In the genomic region with DNA sequence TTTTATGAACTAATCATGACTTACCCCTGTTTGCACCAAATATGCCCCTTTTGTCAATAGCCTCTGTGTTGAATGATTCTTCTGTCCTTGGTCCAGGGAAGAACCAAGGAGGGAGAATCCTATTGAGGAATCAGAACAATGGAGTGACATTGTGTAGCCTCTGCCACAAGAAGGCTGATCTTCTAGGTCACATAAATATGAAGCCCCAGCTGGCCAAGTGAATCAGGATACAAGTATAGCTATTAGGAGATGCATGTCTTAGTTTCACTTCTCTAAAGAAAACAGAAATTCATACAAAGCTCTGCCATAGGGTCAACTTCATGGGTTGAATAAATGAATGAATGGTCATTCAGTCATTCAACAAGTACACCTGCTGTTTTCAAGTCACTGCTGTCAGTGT, we compare ENCODE assay signal across 18 cellular contexts.
"Had no signal": no experiment of that assay in that cellular context is flagged by ENCODE, and none has a peak within 500 bp of the region (broad histone marks: within the 10 kb centered on the region; RNA-seq: fewer than 3 reads in every experiment).

No MANE protein-coding gene starts in this region.

- H3K27ac Mint-ChIP-seq: activated CD8-positive, alpha-beta memory T cell treated with anti-CD3 and anti-CD28 coated beads, Interleukin-2, amount 10 ng/mL, durations not matched to agents 7 days and 5 days; activated naive CD8-positive, alpha-beta T cell; activated T-cell treated with anti-CD3 and anti-CD28 coated beads, Interleukin-2, amount 50 U/mL, for 24 hours; dendritic cell treated with granulocyte-macrophage colony-stimulating factor and Interleukin-4, amounts not matched to agents 40 ng/mL and 50 ng/mL, for 4 days; endodermal cell; memory B cell; stimulated activated naive CD8-positive, alpha-beta T cell treated with anti-CD3 and anti-CD28 coated beads, Interleukin-15, Interleukin-2, amounts not matched to agents 100 ng/mL and 50 ng/mL, for 24 hours had no signal

- H3K36me3 Mint-ChIP-seq: activated CD8-positive, alpha-beta memory T cell treated with anti-CD3 and anti-CD28 coated beads, Interleukin-2, amount 10 ng/mL, durations not matched to agents 7 days and 5 days; activated naive CD8-positive, alpha-beta T cell; brain had no signal

- H3K9me3 Mint-ChIP-seq: activated T-cell treated with anti-CD3 and anti-CD28 coated beads, Interleukin-2, amount 50 U/mL, for 24 hours; dendritic cell treated with granulocyte-macrophage colony-stimulating factor and Interleukin-4, amounts not matched to agents 40 ng/mL and 50 ng/mL, for 4 days; endodermal cell; nephron had no signal

- ATAC-seq: activated CD8-positive, alpha-beta memory T cell treated with anti-CD3 and anti-CD28 coated beads, Interleukin-2, amount 10 ng/mL, durations not matched to agents 7 days and 5 days; heart left ventricle; left lobe of liver had no signal

- H3K27ac ChIP-seq: heart left ventricle, thyroid gland had no signal

- H3K9me3 ChIP-seq: heart left ventricle, thyroid gland had no signal

- H3K36me3 ChIP-seq: heart left ventricle, thyroid gland had no signal

- H3K4me1 Mint-ChIP-seq: activated CD8-positive, alpha-beta memory T cell treated with anti-CD3 and anti-CD28 coated beads, Interleukin-2, amount 10 ng/mL, durations not matched to agents 7 days and 5 days; brain; endodermal cell; memory B cell had no signal

- H3K27me3 ChIP-seq: heart left ventricle, thyroid gland had no signal

- DNase-seq: activated CD4-positive, alpha-beta T cell treated with anti-CD3 and anti-CD28 coated beads, Interleukin-2, amount 50 U/mL, for 4 hours; activated CD4-positive, CD25-positive, alpha-beta regulatory T cell treated with anti-CD3 and anti-CD28 coated beads, Interleukin-2, amount 50 U/mL, for 72 hours; activated CD8-positive, alpha-beta memory T cell treated with anti-CD3 and anti-CD28 coated beads, Interleukin-2, amount 10 ng/mL, durations not matched to agents 7 days and 5 days; activated effector memory CD4-positive, alpha-beta T cell treated with anti-CD3 and anti-CD28 coated beads, Interleukin-2, amount 50 U/mL, for 16 hours; activated T-cell treated with anti-CD3 and anti-CD28 coated beads, Interleukin-2, amount 50 U/mL, for 24 hours; endodermal cell; heart left ventricle; occipital lobe; stimulated activated CD4-positive, alpha-beta T cell treated with anti-CD3 and anti-CD28 coated beads, Interleukin-4, amount 100 ng/mL, for 1 hour; stimulated activated CD8-positive, alpha-beta memory T cell treated with anti-CD3 and anti-CD28 coated beads, Interleukin-4, amount 100 ng/mL, for 48 hours; thyroid gland had no signal

- H3K4me3 Mint-ChIP-seq: activated CD8-positive, alpha-beta memory T cell treated with anti-CD3 and anti-CD28 coated beads, Interleukin-2, amount 10 ng/mL, durations not matched to agents 7 days and 5 days; activated naive CD8-positive, alpha-beta T cell; activated T-cell treated with anti-CD3 and anti-CD28 coated beads, Interleukin-2, amount 50 U/mL, for 24 hours; brain; dendritic cell treated with granulocyte-macrophage colony-stimulating factor and Interleukin-4, amounts not matched to agents 40 ng/mL and 50 ng/mL, for 4 days; endodermal cell; memory B cell; nephron; stimulated activated naive CD8-positive, alpha-beta T cell treated with anti-CD3 and anti-CD28 coated beads, Interleukin-15, Interleukin-2, amounts not matched to agents 100 ng/mL and 50 ng/mL, for 24 hours had no signal

- H3K4me3 ChIP-seq: heart left ventricle, thyroid gland had no signal

- H3K27me3 Mint-ChIP-seq: activated CD8-positive, alpha-beta memory T cell treated with anti-CD3 and anti-CD28 coated beads, Interleukin-2, amount 10 ng/mL, durations not matched to agents 7 days and 5 days; activated T-cell treated with anti-CD3 and anti-CD28 coated beads, Interleukin-2, amount 50 U/mL, for 24 hours; brain; dendritic cell treated with granulocyte-macrophage colony-stimulating factor and Interleukin-4, amounts not matched to agents 40 ng/mL and 50 ng/mL, for 4 days had no signal
